In genomic region chr9:128275198-128276007, GRCh38 we compare ENCODE assay signal across 1 cellular context.
TF ChIP-seq lines count a peak whose summit lies in the region.

Gene GOLGA2 (minus strand): TSS chr9:128276007. CDS start chr9:128275976, 31 bp downstream.

TF ChIP-seq in HepG2, 621 proteins besides CTCF, POLR2A, EP300 and RAD21 (continued from another document and continues in another):
- TF ChIP-seq IRF9 (CRISPR knock-in tag; IDR thresholded peaks at IDR 0.05; ENCODE audit: borderline replicate concordance): no peak
- no peak for TF ChIP-seq ZBTB7B (CRISPR knock-in tag; IDR thresholded peaks at IDR 0.05)
- TF ChIP-seq ZNF737 (CRISPR knock-in tag; IDR thresholded peaks at IDR 0.05; ENCODE audit: borderline replicate concordance): no peak
- TF ChIP-seq, protein P1, sequence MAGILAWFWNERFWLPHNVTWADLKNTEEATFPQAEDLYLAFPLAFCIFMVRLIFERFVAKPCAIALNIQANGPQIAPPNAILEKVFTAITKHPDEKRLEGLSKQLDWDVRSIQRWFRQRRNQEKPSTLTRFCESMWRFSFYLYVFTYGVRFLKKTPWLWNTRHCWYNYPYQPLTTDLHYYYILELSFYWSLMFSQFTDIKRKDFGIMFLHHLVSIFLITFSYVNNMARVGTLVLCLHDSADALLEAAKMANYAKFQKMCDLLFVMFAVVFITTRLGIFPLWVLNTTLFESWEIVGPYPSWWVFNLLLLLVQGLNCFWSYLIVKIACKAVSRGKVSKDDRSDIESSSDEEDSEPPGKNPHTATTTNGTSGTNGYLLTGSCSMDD (CRISPR knock-in tag; IDR thresholded peaks at IDR 0.05): no peak
- TF ChIP-seq ZNF83 (CRISPR knock-in tag; IDR thresholded peaks at IDR 0.05; ENCODE audit: borderline replicate concordance): 0 out of 2 replicates have a peak, but pooled peaks have one; percentile 16
- TF ChIP-seq RXRA (CRISPR knock-in tag; IDR thresholded peaks at IDR 0.05): 0 out of 2 replicates have a peak, but pooled peaks have one; percentile 38
- TF ChIP-seq GPBP1L1 (CRISPR knock-in tag; IDR thresholded peaks at IDR 0.05): no peak
- TF ChIP-seq, protein P2, sequence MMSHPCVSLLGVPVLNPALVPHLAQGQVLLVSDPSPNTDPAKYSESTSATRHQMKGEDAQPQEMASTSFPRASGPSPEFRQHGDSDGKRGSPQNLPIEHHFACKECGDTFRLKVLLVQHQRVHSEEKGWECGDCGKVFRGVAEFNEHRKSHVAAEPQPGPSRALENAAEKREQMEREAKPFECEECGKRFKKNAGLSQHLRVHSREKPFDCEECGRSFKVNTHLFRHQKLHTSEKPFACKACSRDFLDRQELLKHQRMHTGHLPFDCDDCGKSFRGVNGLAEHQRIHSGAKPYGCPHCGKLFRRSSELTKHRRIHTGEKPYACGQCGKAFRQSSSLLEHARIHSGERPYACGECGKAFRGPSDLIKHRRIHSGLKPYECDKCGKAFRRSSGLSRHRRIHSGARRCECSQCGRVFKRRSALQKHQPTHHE (CRISPR knock-in tag; IDR thresholded peaks at IDR 0.05; ENCODE audit: borderline replicate concordance): peak; percentile 4; the same call in 1 of the 2 replicates
- no peak for TF ChIP-seq HES4 (CRISPR knock-in tag; IDR thresholded peaks at IDR 0.05; ENCODE audit: borderline replicate concordance)
- peak; percentile 54; the same call in 1 of the 2 replicates for TF ChIP-seq ZNF430 (CRISPR knock-in tag; IDR thresholded peaks at IDR 0.05)
- TF ChIP-seq ZNF598 (CRISPR knock-in tag; IDR thresholded peaks at IDR 0.05; ENCODE audit: borderline replicate concordance): no peak
- TF ChIP-seq ZNF614 (CRISPR knock-in tag; IDR thresholded peaks at IDR 0.05; ENCODE audit: borderline replicate concordance): no peak
- TF ChIP-seq HBP1 (CRISPR knock-in tag; IDR thresholded peaks at IDR 0.05; ENCODE audit: low read depth): peak; percentile 34; the same call in 1 of the 2 replicates
- peak; percentile 77; the same call in 1 of the 2 replicates for TF ChIP-seq ATF1 (CRISPR knock-in tag; IDR thresholded peaks at IDR 0.05)
- TF ChIP-seq KDM6A (CRISPR knock-in tag; IDR thresholded peaks at IDR 0.05; ENCODE audit: low read depth): no peak
- no peak for TF ChIP-seq ZNF205 (CRISPR knock-in tag; IDR thresholded peaks at IDR 0.05)
- no peak for TF ChIP-seq HNRNPLL (IDR thresholded peaks at IDR 0.05; ENCODE audit: low read depth, low read length, poor library complexity, severe bottlenecking)
- TF ChIP-seq ZNF296 (CRISPR knock-in tag; conservative IDR thresholded peaks at IDR 0.05): no peak
- peak; percentile 15; the same call in 1 of the 2 replicates for TF ChIP-seq NFKB2 (CRISPR knock-in tag; IDR thresholded peaks at IDR 0.05; ENCODE audit: borderline replicate concordance)
- TF ChIP-seq, protein P3, sequence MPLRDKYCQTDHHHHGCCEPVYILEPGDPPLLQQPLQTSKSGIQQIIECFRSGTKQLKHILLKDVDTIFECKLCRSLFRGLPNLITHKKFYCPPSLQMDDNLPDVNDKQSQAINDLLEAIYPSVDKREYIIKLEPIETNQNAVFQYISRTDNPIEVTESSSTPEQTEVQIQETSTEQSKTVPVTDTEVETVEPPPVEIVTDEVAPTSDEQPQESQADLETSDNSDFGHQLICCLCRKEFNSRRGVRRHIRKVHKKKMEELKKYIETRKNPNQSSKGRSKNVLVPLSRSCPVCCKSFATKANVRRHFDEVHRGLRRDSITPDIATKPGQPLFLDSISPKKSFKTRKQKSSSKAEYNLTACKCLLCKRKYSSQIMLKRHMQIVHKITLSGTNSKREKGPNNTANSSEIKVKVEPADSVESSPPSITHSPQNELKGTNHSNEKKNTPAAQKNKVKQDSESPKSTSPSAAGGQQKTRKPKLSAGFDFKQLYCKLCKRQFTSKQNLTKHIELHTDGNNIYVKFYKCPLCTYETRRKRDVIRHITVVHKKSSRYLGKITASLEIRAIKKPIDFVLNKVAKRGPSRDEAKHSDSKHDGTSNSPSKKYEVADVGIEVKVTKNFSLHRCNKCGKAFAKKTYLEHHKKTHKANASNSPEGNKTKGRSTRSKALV (CRISPR knock-in tag; IDR thresholded peaks at IDR 0.05): no peak
- TF ChIP-seq REST (IDR thresholded peaks at IDR 0.05; ENCODE audit: borderline replicate concordance in 1 of 2, low read depth in 1 of 2, low read length in 2 of 2): 0 out of 4 replicates have a peak, but pooled peaks of 1 of the 2 experiments have one; percentile 57
- TF ChIP-seq ZNF7 (CRISPR knock-in tag; IDR thresholded peaks at IDR 0.05): no peak
- TF ChIP-seq RBFOX2 (IDR thresholded peaks at IDR 0.05; ENCODE audit: low read depth, low read length): peak; percentile 79
- no peak for TF ChIP-seq ZNF282 (IDR thresholded peaks at IDR 0.05; ENCODE audit: partially characterized antibody)
- no peak for TF ChIP-seq ZNF550 (CRISPR knock-in tag; IDR thresholded peaks at IDR 0.05; ENCODE audit: borderline replicate concordance)
- peak; percentile 73 for TF ChIP-seq HOXA3 (CRISPR knock-in tag; IDR thresholded peaks at IDR 0.05)
- TF ChIP-seq ARID4A (CRISPR knock-in tag; IDR thresholded peaks at IDR 0.05; ENCODE audit: borderline replicate concordance): peak; percentile 52; the same call in 1 of the 2 replicates
- TF ChIP-seq NAIF1 (CRISPR knock-in tag; IDR thresholded peaks at IDR 0.05; ENCODE audit: borderline replicate concordance): no peak
- TF ChIP-seq CREB1 (IDR thresholded peaks at IDR 0.05): peak; percentile 99
- peak; percentile 87 for TF ChIP-seq CREB1 (CRISPR knock-in tag; IDR thresholded peaks at IDR 0.05)
- TF ChIP-seq, protein P4, sequence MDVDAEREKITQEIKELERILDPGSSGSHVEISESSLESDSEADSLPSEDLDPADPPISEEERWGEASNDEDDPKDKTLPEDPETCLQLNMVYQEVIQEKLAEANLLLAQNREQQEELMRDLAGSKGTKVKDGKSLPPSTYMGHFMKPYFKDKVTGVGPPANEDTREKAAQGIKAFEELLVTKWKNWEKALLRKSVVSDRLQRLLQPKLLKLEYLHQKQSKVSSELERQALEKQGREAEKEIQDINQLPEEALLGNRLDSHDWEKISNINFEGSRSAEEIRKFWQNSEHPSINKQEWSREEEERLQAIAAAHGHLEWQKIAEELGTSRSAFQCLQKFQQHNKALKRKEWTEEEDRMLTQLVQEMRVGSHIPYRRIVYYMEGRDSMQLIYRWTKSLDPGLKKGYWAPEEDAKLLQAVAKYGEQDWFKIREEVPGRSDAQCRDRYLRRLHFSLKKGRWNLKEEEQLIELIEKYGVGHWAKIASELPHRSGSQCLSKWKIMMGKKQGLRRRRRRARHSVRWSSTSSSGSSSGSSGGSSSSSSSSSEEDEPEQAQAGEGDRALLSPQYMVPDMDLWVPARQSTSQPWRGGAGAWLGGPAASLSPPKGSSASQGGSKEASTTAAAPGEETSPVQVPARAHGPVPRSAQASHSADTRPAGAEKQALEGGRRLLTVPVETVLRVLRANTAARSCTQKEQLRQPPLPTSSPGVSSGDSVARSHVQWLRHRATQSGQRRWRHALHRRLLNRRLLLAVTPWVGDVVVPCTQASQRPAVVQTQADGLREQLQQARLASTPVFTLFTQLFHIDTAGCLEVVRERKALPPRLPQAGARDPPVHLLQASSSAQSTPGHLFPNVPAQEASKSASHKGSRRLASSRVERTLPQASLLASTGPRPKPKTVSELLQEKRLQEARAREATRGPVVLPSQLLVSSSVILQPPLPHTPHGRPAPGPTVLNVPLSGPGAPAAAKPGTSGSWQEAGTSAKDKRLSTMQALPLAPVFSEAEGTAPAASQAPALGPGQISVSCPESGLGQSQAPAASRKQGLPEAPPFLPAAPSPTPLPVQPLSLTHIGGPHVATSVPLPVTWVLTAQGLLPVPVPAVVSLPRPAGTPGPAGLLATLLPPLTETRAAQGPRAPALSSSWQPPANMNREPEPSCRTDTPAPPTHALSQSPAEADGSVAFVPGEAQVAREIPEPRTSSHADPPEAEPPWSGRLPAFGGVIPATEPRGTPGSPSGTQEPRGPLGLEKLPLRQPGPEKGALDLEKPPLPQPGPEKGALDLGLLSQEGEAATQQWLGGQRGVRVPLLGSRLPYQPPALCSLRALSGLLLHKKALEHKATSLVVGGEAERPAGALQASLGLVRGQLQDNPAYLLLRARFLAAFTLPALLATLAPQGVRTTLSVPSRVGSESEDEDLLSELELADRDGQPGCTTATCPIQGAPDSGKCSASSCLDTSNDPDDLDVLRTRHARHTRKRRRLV (CRISPR knock-in tag; IDR thresholded peaks at IDR 0.05): no peak
- TF ChIP-seq ZNF326 (CRISPR knock-in tag; IDR thresholded peaks at IDR 0.05; ENCODE audit: borderline replicate concordance): no peak
